Comparison of ENCODE assay signal across 8 cellular contexts in the genomic region with DNA sequence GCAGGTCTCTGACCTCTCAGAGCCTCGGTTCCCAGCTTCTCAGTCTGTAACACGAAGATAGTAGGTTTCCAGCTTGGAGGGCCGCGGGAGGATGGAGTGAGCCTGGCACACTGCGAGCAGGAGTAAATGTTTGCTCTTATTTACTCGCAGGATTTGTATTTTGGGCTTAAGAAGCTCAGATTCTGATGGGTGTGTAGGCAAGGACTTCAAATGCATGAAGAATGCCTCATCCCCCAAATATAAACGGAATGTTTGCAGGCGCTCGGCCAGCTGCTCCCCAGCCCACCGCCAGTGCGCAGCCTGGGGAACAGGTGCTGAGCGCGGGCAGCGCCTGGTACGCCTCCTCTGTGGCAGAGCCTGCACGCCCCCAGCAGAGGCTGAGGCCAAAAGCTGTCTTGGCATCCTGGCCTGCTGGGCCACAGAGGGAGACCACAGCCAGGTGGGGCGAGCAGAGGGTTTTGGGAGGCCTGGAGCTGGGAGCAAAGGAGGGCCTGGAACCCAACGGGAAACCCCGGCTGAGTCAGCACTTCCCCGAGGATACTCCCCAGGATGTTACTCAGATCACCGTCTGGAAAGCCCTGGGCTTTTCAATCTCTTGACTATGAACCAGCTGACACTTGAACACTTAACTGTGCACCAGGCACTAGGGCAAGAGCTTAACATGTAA. TPM values are rescaled to one million over a fixed set of nuclear protein-coding genes. Genes with fewer than 3 reads are reported as not detected.
DNase-seq lines count a peak whose midpoint lies in the region; ATAC-seq and TF ChIP-seq lines count a peak whose summit lies in the region.

No MANE protein-coding gene starts in this region.

- no peaks in the 10 kb centered on the region for H3K9me3 ChIP-seq in CD4-positive, CD25-positive, alpha-beta regulatory T cell (ENCODE audit: control insufficient read depth in 2 of 2, low read length in 2 of 2)
- H3K9me3 ChIP-seq in MG63, result no peaks in the 10 kb centered on the region
- no peaks in the 10 kb centered on the region for H3K9me3 ChIP-seq in breast epithelium
- H3K9me3 ChIP-seq in mucosa of rectum (ENCODE audit: control insufficient read depth in 2 of 2, low read length in 2 of 2), result no peaks in the 10 kb centered on the region

- DNase-seq in CD4-positive, CD25-positive, alpha-beta regulatory T cell, result peak in 1 of 3 donors; percentile 54
- DNase-seq in MG63 (peak; percentile 94), breast epithelium (ENCODE audit: low spot score in 2 of 2) (no peak), NCI-H1436 (lab: John Stamatoyannopoulos, UW) (no peak), posterior vena cava (ENCODE audit: low spot score) (no peak)

- TF ChIP-seq CTCF in breast epithelium (IDR thresholded peaks at IDR 0.05), result no peak

- H3K4me1 ChIP-seq in CD4-positive, CD25-positive, alpha-beta regulatory T cell (ENCODE audit: control insufficient read depth, insufficient read depth, low read length, poor library complexity, severe bottlenecking), result peaks cover 96% of the 10 kb centered on the region
- H3K4me1 ChIP-seq in breast epithelium (peaks cover 20 to 33% of the 10 kb centered on the region in 2 donors), mucosa of rectum (ENCODE audit: control insufficient read depth in 2 of 2, insufficient read depth in 2 of 2, low read length in 2 of 2) (peaks cover 64 to 72% of the 10 kb centered on the region in 2 donors)

- H3K4me1 Mint-ChIP-seq in CD4-positive, CD25-positive, alpha-beta regulatory T cell, result peaks cover 22 to 94% (median 50%) of the 10 kb centered on the region in 4 donors

- no peaks in the 10 kb centered on the region for H3K9me3 Mint-ChIP-seq in CD4-positive, CD25-positive, alpha-beta regulatory T cell

- H3K27me3 Mint-ChIP-seq in CD4-positive, CD25-positive, alpha-beta regulatory T cell, result no peaks in the 10 kb centered on the region

- peak overlapping the region; percentile 51 for H3K4me3 ChIP-seq in CD4-positive, CD25-positive, alpha-beta regulatory T cell (ENCODE audit: low read depth, low read length)
- H3K4me3 ChIP-seq in MG63 (no peak overlapping the region), breast epithelium (peak overlapping the region in 1 of 3 donors; percentile 16), mucosa of rectum (ENCODE audit: low read length in 2 of 2) (peak overlapping the region in 1 of 2 donors; percentile 35)

- peak overlapping the region; percentile 80 for H3K27ac ChIP-seq in CD4-positive, CD25-positive, alpha-beta regulatory T cell (ENCODE audit: insufficient read depth, low read length, poor library complexity, severe bottlenecking)
- H3K27ac ChIP-seq in breast epithelium, result peak overlapping the region; percentile 68 to 75
- peak overlapping the region; percentile 55 to 78 for H3K27ac ChIP-seq in mucosa of rectum (ENCODE audit: low read depth in 2 of 2, low read length in 2 of 2)

- intact Hi-C loops in breast epithelium (cut with DNase I; ENCODE audit: low total_unique reads) (no loop called here), posterior vena cava (cut with DNase I) (no loop called here)

- peaks cover 43% of the 10 kb centered on the region for H3K36me3 Mint-ChIP-seq in CD4-positive, CD25-positive, alpha-beta regulatory T cell

- TF ChIP-seq POLR2A in breast epithelium (IDR thresholded peaks at IDR 0.05), result no peak

- H3K36me3 ChIP-seq in CD4-positive, CD25-positive, alpha-beta regulatory T cell (ENCODE audit: control insufficient read depth, insufficient read depth, low read length), result peaks cover 58% of the 10 kb centered on the region
- H3K36me3 ChIP-seq in MG63, result peaks cover 50% of the 10 kb centered on the region
- no peaks in the 10 kb centered on the region for H3K36me3 ChIP-seq in breast epithelium
- H3K36me3 ChIP-seq in mucosa of rectum (ENCODE audit: control insufficient read depth in 2 of 2, insufficient read depth in 2 of 2, low read length in 2 of 2), result peaks cover 23 to 26% of the 10 kb centered on the region in 2 donors

- peak overlapping the region; percentile 93 to 99 (median 97) for H3K27ac Mint-ChIP-seq in CD4-positive, CD25-positive, alpha-beta regulatory T cell

- H3K4me3 Mint-ChIP-seq in CD4-positive, CD25-positive, alpha-beta regulatory T cell, result peak overlapping the region; percentile 85 to 98 (median 90)

- ATAC-seq in CD4-positive, CD25-positive, alpha-beta regulatory T cell (ENCODE audit: low read depth in 2 of 2), result peak; percentile 46 to 52
- ATAC-seq in GM18858 (IDR thresholded peaks at IDR 0.05; ENCODE audit: unreplicated experiment) (no peak), HG03095 (IDR thresholded peaks at IDR 0.05; ENCODE audit: unreplicated experiment) (no peak)

- H3K27me3 ChIP-seq in CD4-positive, CD25-positive, alpha-beta regulatory T cell (ENCODE audit: control insufficient read depth, insufficient read depth, low read length), result no peaks in the 10 kb centered on the region
- H3K27me3 ChIP-seq in MG63, result no peaks in the 10 kb centered on the region
- no peaks in the 10 kb centered on the region for H3K27me3 ChIP-seq in breast epithelium
- no peaks in the 10 kb centered on the region for H3K27me3 ChIP-seq in mucosa of rectum (ENCODE audit: control insufficient read depth in 2 of 2, insufficient read depth in 2 of 2, low read length in 2 of 2)

- peak overlapping the region in 1 of 2 donors; percentile 48 for H3K9ac ChIP-seq in mucosa of rectum (ENCODE audit: low read depth in 1 of 2, low read length in 2 of 2)

RNA-seq across cellular contexts. Expression of a gene that starts 9.4 kb away (rescaled TPM):
- 201 TPM for total RNA-seq in CD4-positive, CD25-positive, alpha-beta regulatory T cell
- polyA plus RNA-seq in CD4-positive, CD25-positive, alpha-beta regulatory T cell, result 100 to 1,000 TPM; 180 to 223 (median 183) TPM
- total RNA-seq in MG63 (2014; rRNA removed; shearing (Covaris generic); ENCODE audit: low replicate concordance), result 62.9 and 64.8 TPM in 2 replicates
- total RNA-seq in breast epithelium (10 to 100 TPM; 26.9 to 45.4 (median 31.2) TPM), posterior vena cava (100 to 1,000 TPM; 135 to 164 TPM)

RNA-seq across cellular contexts. Expression of a gene that starts 24.6 kb away (rescaled TPM):
- total RNA-seq in CD4-positive, CD25-positive, alpha-beta regulatory T cell, result 11.6 TPM
- polyA plus RNA-seq in CD4-positive, CD25-positive, alpha-beta regulatory T cell, result under 1 TPM in 2 of 4 donors, not detected in 2; 0.11 to 0.13 TPM
- total RNA-seq in MG63 (2014; rRNA removed; shearing (Covaris generic); ENCODE audit: low replicate concordance), result 0.07 and 0.36 TPM in 2 replicates
- total RNA-seq in breast epithelium (10 to 100 TPM in 1 of 3 donors, 1 to 10 TPM in 1, not detected in 1; 5.9 to 14.9 TPM), posterior vena cava (under 1 TPM; 0.37 to 0.38 TPM)

RNA-seq across cellular contexts. Expression of a gene that starts 48.0 kb away (rescaled TPM):
- total RNA-seq in CD4-positive, CD25-positive, alpha-beta regulatory T cell, result 234 TPM
- 1 to 10 TPM; 5.8 to 8.0 (median 6.4) TPM for polyA plus RNA-seq in CD4-positive, CD25-positive, alpha-beta regulatory T cell
- 4.6 and 18.6 TPM in 2 replicates for total RNA-seq in MG63 (2014; rRNA removed; shearing (Covaris generic); ENCODE audit: low replicate concordance)
- total RNA-seq in breast epithelium (10 to 100 TPM; 20.0 to 22.1 (median 21.2) TPM), posterior vena cava (10 to 100 TPM; 12.3 to 14.9 TPM)

RNA-seq across cellular contexts. Expression of a gene that starts 55.5 kb away (rescaled TPM):
- total RNA-seq in CD4-positive, CD25-positive, alpha-beta regulatory T cell, result 34.5 TPM
- polyA plus RNA-seq in CD4-positive, CD25-positive, alpha-beta regulatory T cell, result 1 to 10 TPM; 3.6 to 4.9 (median 3.8) TPM
- total RNA-seq in MG63 (2014; rRNA removed; shearing (Covaris generic); ENCODE audit: low replicate concordance), result 5.4 and 8.8 TPM in 2 replicates
- total RNA-seq in breast epithelium (10 to 100 TPM; 12.8 to 14.0 (median 13.8) TPM), posterior vena cava (10 to 100 TPM; 17.5 to 30.7 TPM)

RNA-seq across cellular contexts. Expression of a gene that starts 58.7 kb away (rescaled TPM):
- total RNA-seq in CD4-positive, CD25-positive, alpha-beta regulatory T cell, result 31.3 TPM
- 10 to 100 TPM; 20.9 to 26.1 (median 24.5) TPM for polyA plus RNA-seq in CD4-positive, CD25-positive, alpha-beta regulatory T cell
- 9.2 and 13.3 TPM in 2 replicates for total RNA-seq in MG63 (2014; rRNA removed; shearing (Covaris generic); ENCODE audit: low replicate concordance)
- 10 to 100 TPM; 11.4 to 19.0 (median 14.8) TPM for total RNA-seq in breast epithelium
- 1 to 10 TPM; 9.2 to 9.4 TPM for total RNA-seq in posterior vena cava

Comparison
In these comparisons a context has a peak if more than half of its experiments do, and no peak if none do; other contexts are left out.
1. ATAC-seq: peak in CD4-positive, CD25-positive, alpha-beta regulatory T cell (2 of 2); none in GM18858 (single experiment) and HG03095 (single experiment).
2. RNA of a gene that starts 48.0 kb away (total RNA-seq): 234 TPM in CD4-positive, CD25-positive, alpha-beta regulatory T cell (single experiment); 20.0 to 22.1 TPM in breast epithelium, 12.3 to 14.9 TPM in posterior vena cava and 4.6 to 18.6 TPM in MG63; every median in the first group is over 10 times any median in the second.
3. Peak in every context shown above with its lines, with median percentiles within 50 percentile points of each other: H3K27ac ChIP-seq.